Comparison of ENCODE assay signal across 1 cellular context in the genomic region with DNA sequence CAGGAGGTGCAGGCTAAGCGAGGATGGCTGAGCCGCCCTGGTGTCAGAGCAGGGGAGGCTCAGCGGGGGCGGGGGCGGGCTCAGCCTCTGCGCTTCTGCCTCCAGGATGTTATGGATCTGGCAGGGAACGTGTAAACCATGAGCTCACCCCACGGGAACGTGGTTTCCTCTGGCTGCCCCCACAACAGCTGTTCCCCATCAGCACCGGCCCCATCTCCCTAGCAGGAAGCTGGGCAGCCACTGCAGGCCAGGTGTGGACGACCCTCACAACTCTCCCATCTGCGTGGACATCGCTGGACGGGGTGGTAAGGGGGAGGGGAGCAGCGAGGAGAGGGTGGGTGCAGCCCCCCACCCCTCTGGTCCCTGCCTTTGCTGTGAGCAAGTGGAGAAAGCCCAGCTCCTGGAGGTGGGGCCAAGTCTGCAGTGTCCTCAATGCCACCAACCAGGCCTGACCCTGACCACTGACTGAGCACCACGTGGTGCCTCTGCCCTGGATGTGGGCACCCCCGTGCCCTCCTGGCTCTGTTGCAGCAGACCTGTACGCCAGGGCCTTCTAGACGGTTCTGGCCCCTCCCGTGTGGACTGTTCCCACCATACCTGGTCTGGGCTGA.
TF ChIP-seq lines count a peak whose summit lies in the region.

No MANE protein-coding gene starts in this region.

TF ChIP-seq in GM12878, 131 proteins besides CTCF, POLR2A, EP300 and RAD21 (continued from another document):
- TF ChIP-seq, protein P1, sequence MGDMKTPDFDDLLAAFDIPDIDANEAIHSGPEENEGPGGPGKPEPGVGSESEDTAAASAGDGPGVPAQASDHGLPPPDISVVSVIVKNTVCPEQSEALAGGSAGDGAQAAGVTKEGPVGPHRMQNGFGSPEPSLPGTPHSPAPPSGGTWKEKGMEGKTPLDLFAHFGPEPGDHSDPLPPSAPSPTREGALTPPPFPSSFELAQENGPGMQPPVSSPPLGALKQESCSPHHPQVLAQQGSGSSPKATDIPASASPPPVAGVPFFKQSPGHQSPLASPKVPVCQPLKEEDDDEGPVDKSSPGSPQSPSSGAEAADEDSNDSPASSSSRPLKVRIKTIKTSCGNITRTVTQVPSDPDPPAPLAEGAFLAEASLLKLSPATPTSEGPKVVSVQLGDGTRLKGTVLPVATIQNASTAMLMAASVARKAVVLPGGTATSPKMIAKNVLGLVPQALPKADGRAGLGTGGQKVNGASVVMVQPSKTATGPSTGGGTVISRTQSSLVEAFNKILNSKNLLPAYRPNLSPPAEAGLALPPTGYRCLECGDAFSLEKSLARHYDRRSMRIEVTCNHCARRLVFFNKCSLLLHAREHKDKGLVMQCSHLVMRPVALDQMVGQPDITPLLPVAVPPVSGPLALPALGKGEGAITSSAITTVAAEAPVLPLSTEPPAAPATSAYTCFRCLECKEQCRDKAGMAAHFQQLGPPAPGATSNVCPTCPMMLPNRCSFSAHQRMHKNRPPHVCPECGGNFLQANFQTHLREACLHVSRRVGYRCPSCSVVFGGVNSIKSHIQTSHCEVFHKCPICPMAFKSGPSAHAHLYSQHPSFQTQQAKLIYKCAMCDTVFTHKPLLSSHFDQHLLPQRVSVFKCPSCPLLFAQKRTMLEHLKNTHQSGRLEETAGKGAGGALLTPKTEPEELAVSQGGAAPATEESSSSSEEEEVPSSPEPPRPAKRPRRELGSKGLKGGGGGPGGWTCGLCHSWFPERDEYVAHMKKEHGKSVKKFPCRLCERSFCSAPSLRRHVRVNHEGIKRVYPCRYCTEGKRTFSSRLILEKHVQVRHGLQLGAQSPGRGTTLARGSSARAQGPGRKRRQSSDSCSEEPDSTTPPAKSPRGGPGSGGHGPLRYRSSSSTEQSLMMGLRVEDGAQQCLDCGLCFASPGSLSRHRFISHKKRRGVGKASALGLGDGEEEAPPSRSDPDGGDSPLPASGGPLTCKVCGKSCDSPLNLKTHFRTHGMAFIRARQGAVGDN (IDR thresholded peaks at IDR 0.05), result no peak
- no peak for TF ChIP-seq RBBP5 (conservative IDR thresholded peaks at IDR 0.05)
- peak; percentile 76; the same call in 1 of the 2 replicates for TF ChIP-seq TCF3 (IDR thresholded peaks at IDR 0.05; ENCODE audit: borderline replicate concordance, insufficient read depth, low read depth, low read length)
- no peak for TF ChIP-seq ETV6 (conservative IDR thresholded peaks at IDR 0.05 in 1 of 2, IDR thresholded peaks at IDR 0.05 in 1 of 2; ENCODE audit: borderline replicate concordance in 1 of 2, low read depth in 1 of 2)
- TF ChIP-seq, protein P2, sequence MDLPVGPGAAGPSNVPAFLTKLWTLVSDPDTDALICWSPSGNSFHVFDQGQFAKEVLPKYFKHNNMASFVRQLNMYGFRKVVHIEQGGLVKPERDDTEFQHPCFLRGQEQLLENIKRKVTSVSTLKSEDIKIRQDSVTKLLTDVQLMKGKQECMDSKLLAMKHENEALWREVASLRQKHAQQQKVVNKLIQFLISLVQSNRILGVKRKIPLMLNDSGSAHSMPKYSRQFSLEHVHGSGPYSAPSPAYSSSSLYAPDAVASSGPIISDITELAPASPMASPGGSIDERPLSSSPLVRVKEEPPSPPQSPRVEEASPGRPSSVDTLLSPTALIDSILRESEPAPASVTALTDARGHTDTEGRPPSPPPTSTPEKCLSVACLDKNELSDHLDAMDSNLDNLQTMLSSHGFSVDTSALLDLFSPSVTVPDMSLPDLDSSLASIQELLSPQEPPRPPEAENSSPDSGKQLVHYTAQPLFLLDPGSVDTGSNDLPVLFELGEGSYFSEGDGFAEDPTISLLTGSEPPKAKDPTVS (IDR thresholded peaks at IDR 0.05; ENCODE audit: low read depth, low read length), result peak; percentile 71; the same call in 1 of the 2 replicates
